In the genomic region with DNA sequence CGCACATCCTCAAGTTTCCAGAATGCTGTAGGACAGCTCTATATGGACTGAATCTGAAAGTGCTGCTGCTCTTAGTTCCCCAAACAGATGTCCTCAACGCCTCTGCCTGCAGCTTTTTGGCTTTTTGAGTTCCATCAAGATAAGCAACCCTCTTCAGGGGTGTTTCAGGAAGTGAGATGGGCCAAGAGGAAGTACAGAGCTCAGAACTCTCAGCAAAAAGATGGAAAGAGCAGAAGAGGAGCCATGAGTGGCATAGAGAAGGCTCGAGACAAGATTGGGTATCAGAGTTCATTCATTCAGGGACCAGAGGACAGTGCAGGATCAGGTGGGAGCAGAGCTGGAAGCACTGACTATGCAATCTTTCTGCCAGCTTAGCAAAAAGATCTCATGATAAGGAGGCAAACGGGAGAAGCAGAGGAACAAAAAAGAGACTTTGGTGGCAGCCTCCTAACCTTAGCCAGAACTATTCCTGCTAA, we compare ENCODE assay signal across 13 cellular contexts. TPM values are rescaled to one million over a fixed set of nuclear protein-coding genes. Genes with fewer than 3 reads are reported as not detected.
DNase-seq lines count a peak whose midpoint lies in the region; FAIRE-seq and TF ChIP-seq lines count a peak whose summit lies in the region.
"Had no signal": no experiment of that assay in that cellular context is flagged by ENCODE, and none has a peak within 500 bp of the region (broad histone marks: within the 10 kb centered on the region; RNA-seq: fewer than 3 reads in every experiment).

A gene (minus strand): TSS at position 49 of the 476 bp plus-strand sequence. CDS start 279 bp downstream, outside the sequence.
A gene (minus strand): TSS at position 49 of the 476 bp plus-strand sequence. CDS start 279 bp downstream, outside the sequence.

- H3K9ac ChIP-seq in OCI-LY1 (ENCODE audit: low read length), result no peak within 1 kb of the TSS
- no peak within 1 kb of the TSS for H3K9ac ChIP-seq in H1 (replicated peaks in 1 of 4; ENCODE audit: extremely low read depth in 1 of 4, low read depth in 3 of 4, low read length in 3 of 4)

- no peak within 1 kb of the TSS for H2BK15ac ChIP-seq in H1 (ENCODE audit: low read length)

- no peak for TF ChIP-seq POLR2A in H1 (IDR thresholded peaks at IDR 0.05; ENCODE audit: control extremely low read depth in 1 of 2, low read depth in 2 of 2, low read length in 2 of 2)
- no peak for TF ChIP-seq POLR2A in stomach (IDR thresholded peaks at IDR 0.05)

- H3F3A ChIP-seq in OCI-LY1 (ENCODE audit: insufficient read depth, low read length), result 0 out of 2 replicates have a peak, but pooled peaks cover 5% of the 10 kb centered on the region

- no peak within 1 kb of the TSS for H2BK120ac ChIP-seq in H1 (replicated peaks; ENCODE audit: low read depth, low read length)

- H3K4me2 ChIP-seq in OCI-LY1 (ENCODE audit: low read length), result peak within 1 kb of the TSS; percentile 23; the same call in 1 of the 2 replicates
- H3K4me2 ChIP-seq in H1 (ENCODE audit: insufficient read depth in 1 of 2, low read depth in 2 of 2, low read length in 2 of 2), result no peak within 1 kb of the TSS

- H2BK12ac ChIP-seq in H1 (ENCODE audit: low read depth, low read length), result no peak within 1 kb of the TSS

- no peak within 1 kb of the TSS for H3K56ac ChIP-seq in H1 (replicated peaks; ENCODE audit: insufficient read length, low read depth, low read length)

- no peak for TF ChIP-seq EP300 in H1 (IDR thresholded peaks at IDR 0.05; ENCODE audit: borderline replicate concordance in 1 of 2, low read depth in 2 of 2, low read length in 2 of 2)
- TF ChIP-seq EP300 in stomach (IDR thresholded peaks at IDR 0.05), result no peak

- H4K20me1 ChIP-seq in OCI-LY1 (ENCODE audit: insufficient read depth, low read length), result no peaks in the 10 kb centered on the region
- no peaks in the 10 kb centered on the region for H4K20me1 ChIP-seq in H1 (replicated peaks in 1 of 2; ENCODE audit: control insufficient read depth in 1 of 2, insufficient read depth in 2 of 2, low read length in 2 of 2)

- H3K4me3 ChIP-seq in OCI-LY1 (ENCODE audit: low read depth, low read length, poor library complexity, severe bottlenecking), result no peak within 1 kb of the TSS
- no peak within 1 kb of the TSS for H3K4me3 ChIP-seq in H1 (ENCODE audit: extremely low read depth in 1 of 4, insufficient read depth in 2 of 4, low read depth in 3 of 4, low read length in 4 of 4)
- H3K4me3 ChIP-seq in stomach, result peak within 1 kb of the TSS in 3 of 4 donors; percentile 5 to 17 (median 13)

- POLR2A ChIA-PET in activated CD4-positive, alpha-beta memory T cell treated with anti-CD3 and anti-CD28 coated beads, Interleukin-2, amount 10 ng/mL, durations not matched to agents 7 days and 5 days (lab: Charles Lee), result interaction anchor here (0.6 to 6.9 kb wide), 6 partner anchors 8 to 121 kb away, joined by 3 to 175 read pairs (median 3); a partner anchor contains a TSS
- POLR2A ChIA-PET in activated CD4-positive, alpha-beta memory T cell treated with anti-CD3 and anti-CD28 coated beads for 36 hours (lab: Charles Lee), result no interaction called here
- POLR2A ChIA-PET in H1 (lab: Charles Lee; ENCODE audit: partially characterized antibody), result interaction anchor here (0.6 kb wide), 1 partner anchor 26 kb away, joined by 3 read pairs; no protein-coding TSS in a partner anchor

- no peak within 1 kb of the TSS for H2AK5ac ChIP-seq in H1 (ENCODE audit: low read depth, low read length)

- no peak within 1 kb of the TSS for H3K4ac ChIP-seq in H1 (replicated peaks; ENCODE audit: insufficient read length, low read depth, low read length)

- H3K27me3 Mint-ChIP-seq in activated CD4-positive, alpha-beta memory T cell treated with anti-CD3 and anti-CD28 coated beads, Interleukin-2, amount 10 ng/mL, durations not matched to agents 7 days and 5 days, result peaks cover 4% of the 10 kb centered on the region
- no peaks in the 10 kb centered on the region for H3K27me3 Mint-ChIP-seq in activated CD4-positive, alpha-beta memory T cell treated with anti-CD3 and anti-CD28 coated beads for 36 hours

- no peak within 1 kb of the TSS for H3K14ac ChIP-seq in H1 (ENCODE audit: insufficient read length)

- no peak for TF ChIP-seq CTCF in OCI-LY1 (IDR thresholded peaks at IDR 0.05; ENCODE audit: low read length)
- no peak for TF ChIP-seq CTCF in H1 (IDR thresholded peaks at IDR 0.05; ENCODE audit: control extremely low read depth in 1 of 3, insufficient read depth in 1 of 3, low read depth in 1 of 3, low read length in 3 of 3)
- TF ChIP-seq CTCF in stomach (IDR thresholded peaks at IDR 0.05), result no peak

- H3K9me2 ChIP-seq in OCI-LY1 (ENCODE audit: low read depth, low read length), result no peaks in the 10 kb centered on the region

- no peak within 1 kb of the TSS for H3K4me3 Mint-ChIP-seq in activated CD4-positive, alpha-beta memory T cell treated with anti-CD3 and anti-CD28 coated beads, Interleukin-2, amount 10 ng/mL, durations not matched to agents 7 days and 5 days
- H3K4me3 Mint-ChIP-seq in activated CD4-positive, alpha-beta memory T cell treated with anti-CD3 and anti-CD28 coated beads for 36 hours, result no peak within 1 kb of the TSS
- H3K4me3 Mint-ChIP-seq: brain had no signal

- H2AFZ ChIP-seq in OCI-LY1 (ENCODE audit: low read length) (no peak within 1 kb of the TSS), H1 (ENCODE audit: low read length) (0 out of 2 replicates have a peak within 1 kb of the TSS, but pooled peaks have one; percentile 14)

- no peak within 1 kb of the TSS for H3K23ac ChIP-seq in H1 (ENCODE audit: insufficient read length)

- H4K8ac ChIP-seq in H1 (ENCODE audit: extremely low read depth, insufficient read depth, low read length), result no peak within 1 kb of the TSS

- no peaks in the 10 kb centered on the region for H3K9me3 Mint-ChIP-seq in activated CD4-positive, alpha-beta memory T cell treated with anti-CD3 and anti-CD28 coated beads, Interleukin-2, amount 10 ng/mL, durations not matched to agents 7 days and 5 days
- no peaks in the 10 kb centered on the region for H3K9me3 Mint-ChIP-seq in activated CD4-positive, alpha-beta memory T cell treated with anti-CD3 and anti-CD28 coated beads for 36 hours
- H3K9me3 Mint-ChIP-seq: brain had no signal

- FAIRE-seq in H1 (lab: Jason Lieb, UNC), result no peak

- no peak within 1 kb of the TSS for H4K91ac ChIP-seq in H1 (replicated peaks; ENCODE audit: insufficient read length, low read length)

- no peaks in the 10 kb centered on the region; the same call in 1 of the 2 replicates for H3K23me2 ChIP-seq in H1 (ENCODE audit: low read depth, low read length)

- no peaks in the 10 kb centered on the region for H3K79me2 ChIP-seq in OCI-LY1 (ENCODE audit: insufficient read depth, low read length)
- H3K79me2 ChIP-seq in H1 (ENCODE audit: control insufficient read depth in 1 of 2, insufficient read depth in 2 of 2, low read length in 2 of 2), result no peaks in the 10 kb centered on the region

- intact Hi-C loops in activated CD4-positive, alpha-beta memory T cell treated with anti-CD3 and anti-CD28 coated beads for 36 hours (cut with micrococcal nuclease), result no loop called here
- intact Hi-C loops in stomach (cut with DNase I; ENCODE audit: low total_unique reads), result no loop called here

- H3K27ac ChIP-seq in OCI-LY1 (ENCODE audit: low read depth, low read length, poor library complexity, severe bottlenecking) (peak within 1 kb of the TSS; percentile 24), H1 (ENCODE audit: low read depth, low read length) (no peak within 1 kb of the TSS), stomach (peak within 1 kb of the TSS in 4 of 5 donors; percentile 21 to 63 (median 47))

- DNase-seq in activated CD4-positive, alpha-beta memory T cell treated with anti-CD3 and anti-CD28 coated beads, Interleukin-2, amount 10 ng/mL, durations not matched to agents 7 days and 5 days, result no peak
- no peak for DNase-seq in activated CD4-positive, alpha-beta memory T cell treated with anti-CD3 and anti-CD28 coated beads for 36 hours
- DNase-seq in H1 (ENCODE audit: low read depth in 1 of 2, low spot score in 2 of 2) (peak in 1 of 2 experiments; percentile 23), stomach (no peak), UCSD-AML1 (lab: John Stamatoyannopoulos, UW; ENCODE audit: unreplicated experiment) (no peak), DMS79 (lab: John Stamatoyannopoulos, UW) (no peak), GOT3 (lab: John Stamatoyannopoulos, UW) (no peak)
- DNase-seq: activated CD4-positive, CD25-positive, alpha-beta regulatory T cell had no signal

- WGBS in H1 (ENCODE audit: extremely low coverage in 1 of 2, insufficient coverage in 1 of 2, insufficient read length in 1 of 2, insufficient replicate concordance in 2 of 2, low coverage in 1 of 2, low lambda C conversion rate in 2 of 2, missing lambda C conversion rate in 1 of 2), 2 experiments, result 90% methylated on average over 4 of the region's 4 CpGs; no CpG with 5 or more reads in 1 of the 2 experiments
- WGBS in stomach, 5 donors, result 55 to 63% (median 59%) methylated on average over 4 of the region's 4 CpGs

- H4K5ac ChIP-seq in H1 (ENCODE audit: insufficient read length, low read depth, low read length), result no peak within 1 kb of the TSS

- TF ChIP-seq RAD21 in H1 (IDR thresholded peaks at IDR 0.05 in 1 of 2, conservative IDR thresholded peaks at IDR 0.05 in 1 of 2; ENCODE audit: low read depth in 2 of 2, low read length in 2 of 2), result no peak

- H3K79me1 ChIP-seq in H1 (ENCODE audit: low read depth, low read length), result no peaks in the 10 kb centered on the region

- H3K9me3 ChIP-seq in OCI-LY1 (ENCODE audit: low read length) (no peaks in the 10 kb centered on the region), H1 (ENCODE audit: insufficient read depth in 2 of 2, low read depth in 1 of 2, low read length in 1 of 2) (no peaks in the 10 kb centered on the region), stomach (no peaks in the 10 kb centered on the region)

- H3K18ac ChIP-seq in H1 (ENCODE audit: extremely low read depth, low read length), result no peak within 1 kb of the TSS

- H3K4me1 Mint-ChIP-seq in activated CD4-positive, alpha-beta memory T cell treated with anti-CD3 and anti-CD28 coated beads, Interleukin-2, amount 10 ng/mL, durations not matched to agents 7 days and 5 days, result peaks cover 64% of the 10 kb centered on the region
- H3K4me1 Mint-ChIP-seq in activated CD4-positive, alpha-beta memory T cell treated with anti-CD3 and anti-CD28 coated beads for 36 hours (ENCODE audit: low read depth), result peaks cover 64% of the 10 kb centered on the region

- no peak within 1 kb of the TSS for H2BK20ac ChIP-seq in H1 (ENCODE audit: low read length)

- H2BK5ac ChIP-seq in H1 (ENCODE audit: low read depth, low read length), result no peak within 1 kb of the TSS

- no peaks in the 10 kb centered on the region for H3K36me3 Mint-ChIP-seq in activated CD4-positive, alpha-beta memory T cell treated with anti-CD3 and anti-CD28 coated beads, Interleukin-2, amount 10 ng/mL, durations not matched to agents 7 days and 5 days (ENCODE audit: low read depth)
- no peaks in the 10 kb centered on the region for H3K36me3 Mint-ChIP-seq in activated CD4-positive, alpha-beta memory T cell treated with anti-CD3 and anti-CD28 coated beads for 36 hours
- H3K36me3 Mint-ChIP-seq: brain had no signal

- H3K4me1 ChIP-seq in OCI-LY1 (ENCODE audit: insufficient read depth, low read length, severe bottlenecking) (peaks cover 55% of the 10 kb centered on the region), H1 (replicated peaks in 1 of 4; ENCODE audit: control insufficient read depth in 3 of 4, insufficient read depth in 4 of 4, low read length in 3 of 4) (peaks cover 0 to 8% (median 3%) of the 10 kb centered on the region in 4 experiments; a peak in 5 of 7 replicates), stomach (peaks cover 9 to 52% (median 18%) of the 10 kb centered on the region in 4 donors)

- peak within 1 kb of the TSS; percentile 10 for H3K27ac Mint-ChIP-seq in activated CD4-positive, alpha-beta memory T cell treated with anti-CD3 and anti-CD28 coated beads, Interleukin-2, amount 10 ng/mL, durations not matched to agents 7 days and 5 days
- H3K27ac Mint-ChIP-seq in activated CD4-positive, alpha-beta memory T cell treated with anti-CD3 and anti-CD28 coated beads for 36 hours, result no peak within 1 kb of the TSS
- H3K27ac Mint-ChIP-seq: brain had no signal

- CTCF ChIA-PET in activated CD4-positive, alpha-beta memory T cell treated with anti-CD3 and anti-CD28 coated beads, Interleukin-2, amount 10 ng/mL, durations not matched to agents 7 days and 5 days (lab: Charles Lee), result interaction anchor here (0.8 to 1.2 kb wide), 2 partner anchors 26 to 244 kb away, joined by 3 to 4 read pairs; no protein-coding TSS in a partner anchor
- CTCF ChIA-PET in activated CD4-positive, alpha-beta memory T cell treated with anti-CD3 and anti-CD28 coated beads for 36 hours (lab: Charles Lee), result interaction anchor here (1.0 to 1.8 kb wide), 4 partner anchors 22 to 253 kb away, joined by 3 to 9 read pairs (median 6); no protein-coding TSS in a partner anchor
- CTCF ChIA-PET in H1 (lab: Charles Lee; ENCODE audit: partially characterized antibody), result interaction anchor here (0.9 to 1.6 kb wide), 4 partner anchors 12 to 167 kb away, joined by 3 to 5 read pairs (median 4); no protein-coding TSS in a partner anchor

- no peaks in the 10 kb centered on the region for H3K36me3 ChIP-seq in OCI-LY1 (ENCODE audit: insufficient read depth, low read length)
- H3K36me3 ChIP-seq in H1 (ENCODE audit: control insufficient read depth in 2 of 4, insufficient read depth in 4 of 4, low read length in 3 of 4), result no peaks in the 10 kb centered on the region
- H3K36me3 ChIP-seq in stomach, result no peaks in the 10 kb centered on the region

- H3K27me3 ChIP-seq in OCI-LY1 (ENCODE audit: insufficient read depth, low read length) (no peaks in the 10 kb centered on the region; the same call in 1 of the 2 replicates), H1 (replicated peaks in 1 of 4; ENCODE audit: control insufficient read depth in 3 of 4, extremely low read depth in 1 of 4, insufficient read depth in 3 of 4, low read length in 3 of 4) (no peaks in the 10 kb centered on the region), stomach (no peaks in the 10 kb centered on the region)

RNA-seq across cellular contexts. Expression of the first gene that starts in this region (rescaled TPM):
- total RNA-seq in activated CD4-positive, alpha-beta memory T cell treated with anti-CD3 and anti-CD28 coated beads, Interleukin-2, amount 10 ng/mL, durations not matched to agents 7 days and 5 days, result under 1 TPM; 0.18 TPM
- total RNA-seq in activated CD4-positive, alpha-beta memory T cell treated with anti-CD3 and anti-CD28 coated beads for 36 hours, result under 1 TPM in 1 of 2 experiments, not detected in 1; 0.14 TPM
- total RNA-seq in H1 (2021; fragmentation: NEBNext Ultra II Directional; extraction: Animal tissue kit (Norgen Biotek cat#: 25700)), result not detected in 2 replicates
- polyA plus RNA-seq in H1 (2011; rRNA removed) (0.03 TPM in 1 of 2 replicates, not detected in the other), stomach (1 to 10 TPM; 1.2 to 5.9 (median 4.7) TPM)
- polyA plus RNA-seq in H1 (2011; cell fraction: cytosol; rRNA removed), result not detected
- not detected for polyA plus RNA-seq in H1 (2011; cell fraction: nucleus; rRNA removed)
- polyA plus RNA-seq in H1 (2012, experiment 1 of 2), result not detected in 4 replicates
- polyA plus RNA-seq in H1 (2012, experiment 2 of 2), result not detected
- not detected for polyA plus RNA-seq in H1 (2013, experiment 1 of 2)
- not detected for polyA plus RNA-seq in H1 (2013, experiment 2 of 2)
- polyA minus RNA-seq in H1 (2011; rRNA and poly(A)+ RNA removed), result 0.39 TPM in 1 of 2 replicates, not detected in the other
- polyA minus RNA-seq in H1 (2011; cell fraction: cytosol; rRNA and poly(A)+ RNA removed), result not detected
- not detected for polyA minus RNA-seq in H1 (2011; cell fraction: nucleus; rRNA and poly(A)+ RNA removed)
- 10 to 100 TPM in 1 of 5 donors, 1 to 10 TPM in 2, under 1 TPM in 2; 0.29 to 44.3 (median 3.7) TPM for total RNA-seq in stomach
- total RNA-seq: A673, glomerular endothelial cell, NCI-H460 had no signal

RNA-seq across cellular contexts. Expression of the second gene that starts in this region (rescaled TPM):
- not detected for total RNA-seq in activated CD4-positive, alpha-beta memory T cell treated with anti-CD3 and anti-CD28 coated beads, Interleukin-2, amount 10 ng/mL, durations not matched to agents 7 days and 5 days
- under 1 TPM in 1 of 2 experiments, not detected in 1; 0.24 TPM for total RNA-seq in activated CD4-positive, alpha-beta memory T cell treated with anti-CD3 and anti-CD28 coated beads for 36 hours
- total RNA-seq in H1 (2021; fragmentation: NEBNext Ultra II Directional; extraction: Animal tissue kit (Norgen Biotek cat#: 25700)), result not detected in 2 replicates
- polyA plus RNA-seq in H1 (2011; rRNA removed), result not detected in 2 replicates
- not detected for polyA plus RNA-seq in H1 (2011; cell fraction: cytosol; rRNA removed)
- polyA plus RNA-seq in H1 (2011; cell fraction: nucleus; rRNA removed), result not detected
- not detected in 4 replicates for polyA plus RNA-seq in H1 (2012, experiment 1 of 2)
- polyA plus RNA-seq in H1 (2012, experiment 2 of 2), result not detected
- polyA plus RNA-seq in H1 (2013, experiment 1 of 2), result not detected
- not detected for polyA plus RNA-seq in H1 (2013, experiment 2 of 2)
- not detected in 2 replicates for polyA minus RNA-seq in H1 (2011; rRNA and poly(A)+ RNA removed)
- not detected for polyA minus RNA-seq in H1 (2011; cell fraction: cytosol; rRNA and poly(A)+ RNA removed)
- polyA minus RNA-seq in H1 (2011; cell fraction: nucleus; rRNA and poly(A)+ RNA removed), result not detected
- total RNA-seq in stomach, result 1 to 10 TPM in 1 of 5 donors, not detected in 4; 7.6 TPM
- 1 to 10 TPM; 1.2 to 6.5 (median 2.7) TPM for polyA plus RNA-seq in stomach
- total RNA-seq: A673, glomerular endothelial cell, NCI-H460 had no signal

Comparison
In these comparisons a context has a peak if more than half of its experiments do, and no peak if none do; other contexts are left out.
1. H3K4me3 ChIP-seq: peak in stomach (3 of 4); none in OCI-LY1 (single experiment) and H1 (0 of 4).